Comparison of ENCODE assay signal across 23 cellular contexts in the genomic region with DNA sequence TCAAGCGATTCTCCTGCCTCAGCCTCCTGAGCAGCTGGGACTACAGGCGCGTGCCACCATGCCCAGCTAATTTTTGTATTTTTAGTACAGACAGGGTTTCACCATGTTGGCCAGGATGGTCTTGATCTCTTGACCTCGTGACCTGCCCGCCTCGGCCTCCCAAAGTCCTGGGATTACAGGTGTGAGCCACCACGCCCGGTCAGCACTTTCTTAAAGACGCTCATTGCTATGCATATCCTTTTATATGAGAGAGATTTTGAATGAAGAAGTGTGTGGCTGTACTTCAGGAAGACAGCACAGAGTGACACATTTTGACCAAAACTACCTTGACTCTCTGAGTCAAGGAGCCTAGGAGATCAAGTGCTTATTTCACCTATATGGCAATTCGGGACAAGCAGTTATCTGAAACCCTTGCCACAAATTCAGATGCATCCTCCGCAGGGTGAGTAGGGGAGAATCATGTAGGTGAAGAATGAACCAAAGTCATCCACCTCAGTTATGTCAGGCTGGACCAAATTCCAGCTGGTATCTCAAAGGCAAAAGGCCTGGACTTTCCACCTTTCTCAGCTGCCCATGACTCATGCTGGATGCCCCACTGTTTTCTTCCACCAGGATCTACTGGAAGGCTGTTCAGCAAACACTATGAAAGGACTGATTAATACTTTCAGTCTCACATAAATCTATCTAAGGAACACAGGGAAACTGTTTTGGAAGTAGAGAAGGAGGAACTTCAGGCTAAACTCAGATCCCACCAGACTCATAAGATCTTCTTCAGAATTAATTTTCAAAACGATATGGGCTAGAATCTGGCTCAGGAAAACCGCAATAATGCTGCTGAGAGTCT. TPM values are rescaled to one million over a fixed set of nuclear protein-coding genes. Genes with fewer than 3 reads are reported as not detected.
DNase-seq lines count a peak whose midpoint lies in the region; ATAC-seq, FAIRE-seq and TF ChIP-seq lines count a peak whose summit lies in the region.
"Had no signal": no experiment of that assay in that cellular context is flagged by ENCODE, and none has a peak within 500 bp of the region (broad histone marks: within the 10 kb centered on the region; RNA-seq: fewer than 3 reads in every experiment).

No MANE protein-coding gene starts in this region.

- no peak overlapping the region for H2AK5ac ChIP-seq in mesenchymal stem cell (ENCODE audit: low read length, severe bottlenecking)

- H2BK12ac ChIP-seq in mesenchymal stem cell (ENCODE audit: low read length in 2 of 2), result no peak overlapping the region

- peaks cover 9% of the 10 kb centered on the region for H3K4me1 Mint-ChIP-seq in Caco-2 (ENCODE audit: low read depth, unreplicated experiment)
- H3K4me1 Mint-ChIP-seq: CD8-positive, alpha-beta memory T cell; IgD-negative memory B cell; naive B cell; stimulated activated memory B cell treated with anti-CD40 and anti-IgM and Interleukin-4, amounts not matched to agents 10 μg/mL and 1 μg/mL and 100 μg/mL, for 72 hours had no signal

- H3K9me3 Mint-ChIP-seq in Caco-2 (ENCODE audit: unreplicated experiment), result peaks cover 12% of the 10 kb centered on the region

- peak overlapping the region; percentile 92 for H3K27ac ChIP-seq in endothelial cell of umbilical vein (ENCODE audit: insufficient read depth, low read depth, low read length)
- H3K27ac ChIP-seq in mesenchymal stem cell (ENCODE audit: low read length, poor library complexity, severe bottlenecking), result peak overlapping the region; percentile 15
- H3K27ac ChIP-seq: PC-9, upper lobe of right lung had no signal

- DNase-seq in Caco-2, result peak; percentile 14 to 48
- peak; percentile 21 for DNase-seq in MG63
- peak; percentile 93 for DNase-seq in endothelial cell of umbilical vein (ENCODE audit: low read depth, low spot score)
- DNase-seq in mesenchymal stem cell, result peak; percentile 18
- DNase-seq in D341Med (ENCODE audit: low spot score), result no peak
- DNase-seq: activated CD4-positive, alpha-beta T cell treated with anti-CD3 and anti-CD28 coated beads, Interleukin-2, amount 50 U/mL, for 4 hours; activated T-cell treated with anti-CD3 and anti-CD28 coated beads, Interleukin-2, amount 50 U/mL, for 1 hour; CD8-positive, alpha-beta memory T cell; central memory CD4-positive, alpha-beta T cell; effector memory CD4-positive, alpha-beta T cell; naive B cell; NCI-H1048; NCI-H526 treated with DMSO at 0.1 percent for 48 hours; PC-9; stimulated activated CD4-positive, alpha-beta T cell treated with anti-CD3 and anti-CD28 coated beads, Interleukin-12 subunit alpha, Interleukin-12 subunit beta, amount 100 ng/mL, for 4 hours; upper lobe of right lung had no signal

- H3K79me2 ChIP-seq in endothelial cell of umbilical vein (ENCODE audit: control insufficient read depth, insufficient read depth, low read length), result no peaks in the 10 kb centered on the region

- H3K4me3 Mint-ChIP-seq in Caco-2 (ENCODE audit: unreplicated experiment), result no peak overlapping the region
- H3K4me3 Mint-ChIP-seq: CD8-positive, alpha-beta memory T cell; IgD-negative memory B cell; naive B cell; stimulated activated memory B cell treated with anti-CD40 and anti-IgM and Interleukin-4, amounts not matched to agents 10 μg/mL and 1 μg/mL and 100 μg/mL, for 72 hours had no signal

- peak overlapping the region; percentile 28 for H2AFZ ChIP-seq in endothelial cell of umbilical vein (ENCODE audit: low read depth, low read length)
- H2AFZ ChIP-seq in mesenchymal stem cell (ENCODE audit: low read depth, low read length), result no peak overlapping the region
- H2AFZ ChIP-seq: PC-9 had no signal

- no peaks in the 10 kb centered on the region for H3K27me3 ChIP-seq in Caco-2 (replicated peaks; ENCODE audit: control insufficient read depth, insufficient read depth, low read length)
- no peaks in the 10 kb centered on the region for H3K27me3 ChIP-seq in MG63
- H3K27me3 ChIP-seq in endothelial cell of umbilical vein (ENCODE audit: control insufficient read depth in 2 of 2, insufficient read depth in 2 of 2, low read length in 2 of 2), result no peaks in the 10 kb centered on the region
- no peaks in the 10 kb centered on the region for H3K27me3 ChIP-seq in mesenchymal stem cell (ENCODE audit: control insufficient read depth in 1 of 2, insufficient read depth in 1 of 2, low read length in 2 of 2)
- H3K27me3 ChIP-seq: upper lobe of right lung had no signal

- H4K8ac ChIP-seq in mesenchymal stem cell (ENCODE audit: low read length), result no peak overlapping the region

- H3K14ac ChIP-seq in mesenchymal stem cell (ENCODE audit: low read length in 2 of 2), result no peak overlapping the region

- H2BK15ac ChIP-seq in mesenchymal stem cell (ENCODE audit: low read depth, poor library complexity, severe bottlenecking), result no peak overlapping the region

- H3K23ac ChIP-seq in mesenchymal stem cell (ENCODE audit: low read length in 2 of 2), result no peak overlapping the region

- H3K4ac ChIP-seq in mesenchymal stem cell (ENCODE audit: low read depth in 1 of 2, low read length in 2 of 2), result no peak overlapping the region

- dilution Hi-C loops in endothelial cell of umbilical vein (cut with MboI; ENCODE audit: extremely low pct_ligation_motif_present, low sequenced_read_pairs), result no loop called here

- no peak overlapping the region for H4K91ac ChIP-seq in mesenchymal stem cell (ENCODE audit: low read length)

- TF ChIP-seq POLR2A in endothelial cell of umbilical vein (IDR thresholded peaks at IDR 0.05; ENCODE audit: low read depth, low read length), result no peak

- H3K4me3 ChIP-seq in Caco-2 (ENCODE audit: low read depth, low read length) (no peak overlapping the region), MG63 (no peak overlapping the region), endothelial cell of umbilical vein (replicated peaks in 1 of 3; ENCODE audit: insufficient read depth in 1 of 3, low read depth in 1 of 3, low read length in 3 of 3) (peak overlapping the region in 1 of 3 experiments; percentile 28), mesenchymal stem cell (ENCODE audit: insufficient read depth in 1 of 2, low read depth in 1 of 2, low read length in 2 of 2) (no peak overlapping the region)
- H3K4me3 ChIP-seq: PC-9, upper lobe of right lung had no signal

- H3K18ac ChIP-seq in mesenchymal stem cell (ENCODE audit: low read depth in 1 of 2, low read length in 2 of 2), result no peak overlapping the region

- no peaks in the 10 kb centered on the region for H3K9me1 ChIP-seq in endothelial cell of umbilical vein (replicated peaks; ENCODE audit: control insufficient read depth, extremely low read depth, insufficient read depth, low read length)

- 95% methylated on average over 13 of the region's 13 CpGs for WGBS in mesenchymal stem cell

- H3K27me3 Mint-ChIP-seq in Caco-2 (ENCODE audit: insufficient read depth, unreplicated experiment), result no peaks in the 10 kb centered on the region

- intact Hi-C loops in Caco-2 (cut with micrococcal nuclease; ENCODE audit: unreplicated experiment), result no loop called here
- intact Hi-C loops in endothelial cell of umbilical vein (cut with micrococcal nuclease), result loop anchor here (1.0 kb wide), 2 partner anchors 25 to 132 kb away; no protein-coding TSS in a partner anchor

- POLR2A ChIA-PET in Caco-2 (lab: Charles Lee) (no interaction called here), endothelial cell of umbilical vein (lab: Charles Lee) (interaction anchor here (1.1 kb wide), 1 partner anchor 31 kb away, joined by 4 read pairs; no protein-coding TSS in a partner anchor)

- H3K4me1 ChIP-seq in Caco-2, result peaks cover 10% of the 10 kb centered on the region; the same call in 1 of the 2 replicates
- H3K4me1 ChIP-seq in endothelial cell of umbilical vein (ENCODE audit: control insufficient read depth, extremely low read depth, insufficient read depth, low read length), result peaks cover 11% of the 10 kb centered on the region
- H3K4me1 ChIP-seq in mesenchymal stem cell (ENCODE audit: control insufficient read depth, insufficient read depth, low read depth, low read length), result no peaks in the 10 kb centered on the region
- H3K4me1 ChIP-seq: upper lobe of right lung had no signal

- CTCF ChIA-PET in Caco-2 (lab: Charles Lee) (interaction anchor here (0.5 to 1.5 kb wide), 2 partner anchors 55 to 102 kb away, joined by 3 to 6 read pairs; no protein-coding TSS in a partner anchor), endothelial cell of umbilical vein (lab: Charles Lee) (interaction anchor here (0.7 to 1.5 kb wide), 5 partner anchors 9 to 186 kb away, joined by 3 to 11 read pairs (median 6); no protein-coding TSS in a partner anchor)

- H3K9me3 ChIP-seq in Caco-2 (no peaks in the 10 kb centered on the region), MG63 (no peaks in the 10 kb centered on the region), endothelial cell of umbilical vein (replicated peaks; ENCODE audit: control insufficient read depth, insufficient read depth, low read length) (no peaks in the 10 kb centered on the region), mesenchymal stem cell (ENCODE audit: control insufficient read depth, low read length) (no peaks in the 10 kb centered on the region)

- H2BK120ac ChIP-seq in mesenchymal stem cell (ENCODE audit: low read depth, low read length), result no peak overlapping the region

- H3K36me3 Mint-ChIP-seq in Caco-2 (ENCODE audit: insufficient read depth, unreplicated experiment), result no peaks in the 10 kb centered on the region
- H3K36me3 Mint-ChIP-seq: IgD-negative memory B cell; stimulated activated memory B cell treated with anti-CD40 and anti-IgM and Interleukin-4, amounts not matched to agents 10 μg/mL and 1 μg/mL and 100 μg/mL, for 72 hours had no signal

- H3K4me2 ChIP-seq in endothelial cell of umbilical vein (ENCODE audit: insufficient read depth, low read length) (peak overlapping the region; percentile 82), mesenchymal stem cell (ENCODE audit: low read length, poor library complexity, severe bottlenecking) (no peak overlapping the region)
- H3K4me2 ChIP-seq: PC-9 had no signal

- H3K9ac ChIP-seq in endothelial cell of umbilical vein (replicated peaks; ENCODE audit: extremely low read depth, insufficient read depth, low read length), result peak overlapping the region; percentile 38
- H3K9ac ChIP-seq in mesenchymal stem cell (ENCODE audit: low read length), result no peak overlapping the region

- ATAC-seq in HG03469 (IDR thresholded peaks at IDR 0.05; ENCODE audit: unreplicated experiment) (no peak), HG03457 (IDR thresholded peaks at IDR 0.05; ENCODE audit: unreplicated experiment) (no peak), HG02678 (IDR thresholded peaks at IDR 0.05; ENCODE audit: unreplicated experiment) (no peak)
- ATAC-seq: activated naive CD4-positive, alpha-beta T cell treated with anti-CD3 and anti-CD28 coated beads, Interleukin-2, amount 50 U/mL, for 72 hours; stimulated activated memory B cell treated with anti-CD40 and anti-IgM and Interleukin-4, amounts not matched to agents 10 μg/mL and 1 μg/mL and 100 μg/mL, for 72 hours; upper lobe of right lung had no signal

- peak; percentile 96 for FAIRE-seq in endothelial cell of umbilical vein (lab: Jason Lieb, UNC)
- FAIRE-seq: frontal cortex had no signal

- H3K36me3 ChIP-seq in Caco-2 (ENCODE audit: control insufficient read depth, insufficient read depth, low read length) (no peaks in the 10 kb centered on the region), MG63 (no peaks in the 10 kb centered on the region), endothelial cell of umbilical vein (ENCODE audit: control insufficient read depth in 2 of 2, extremely low read depth in 1 of 2, insufficient read depth in 2 of 2, low read length in 2 of 2) (no peaks in the 10 kb centered on the region), mesenchymal stem cell (ENCODE audit: control insufficient read depth in 1 of 2, insufficient read depth in 2 of 2, low read depth in 1 of 2, low read length in 2 of 2) (no peaks in the 10 kb centered on the region)
- H3K36me3 ChIP-seq: upper lobe of right lung had no signal

- no peak overlapping the region for H2BK5ac ChIP-seq in mesenchymal stem cell (ENCODE audit: low read depth, low read length, poor library complexity, severe bottlenecking)

- TF ChIP-seq CTCF in Caco-2 (IDR thresholded peaks at IDR 0.05; ENCODE audit: insufficient read depth in 1 of 2, low read depth in 1 of 2, low read length in 1 of 2, severe bottlenecking in 1 of 2, unreplicated experiment in 1 of 2), result no peak
- no peak for TF ChIP-seq CTCF in endothelial cell of umbilical vein (IDR thresholded peaks at IDR 0.05; ENCODE audit: extremely low read depth in 1 of 2, insufficient read depth in 1 of 2, low read depth in 1 of 2, low read length in 2 of 2)

- BruUV-seq in Caco-2 (replicated peaks; lab: Mats Ljungman, UMichigan) (no TSS peak), endothelial cell of umbilical vein (replicated peaks; lab: Mats Ljungman, UMichigan) (TSS peak; percentile 45)

- no peak overlapping the region for H3K27ac Mint-ChIP-seq in Caco-2 (ENCODE audit: unreplicated experiment)
- H3K27ac Mint-ChIP-seq: activated naive CD4-positive, alpha-beta T cell treated with anti-CD3 and anti-CD28 coated beads, Interleukin-2, amount 50 U/mL, for 72 hours; CD8-positive, alpha-beta memory T cell; naive B cell; stimulated activated memory B cell treated with anti-CD40 and anti-IgM and Interleukin-4, amounts not matched to agents 10 μg/mL and 1 μg/mL and 100 μg/mL, for 72 hours had no signal

- no peaks in the 10 kb centered on the region for H3K79me1 ChIP-seq in mesenchymal stem cell (replicated peaks; ENCODE audit: low read length, poor library complexity, severe bottlenecking)

- H4K20me1 ChIP-seq in endothelial cell of umbilical vein (replicated peaks; ENCODE audit: control insufficient read depth, extremely low read depth, insufficient read depth, low read length), result no peaks in the 10 kb centered on the region

RNA-seq across cellular contexts. Expression of a gene that starts 31.9 kb away (rescaled TPM):
- total RNA-seq in Caco-2 (2022) (not detected in 2 replicates), endothelial cell of umbilical vein (15.3 and 18.8 TPM in 2 replicates)
- 4.2 and 5.4 TPM in 2 replicates for total RNA-seq in MG63 (2014; rRNA removed; shearing (Covaris generic); ENCODE audit: low replicate concordance)
- polyA plus RNA-seq in endothelial cell of umbilical vein, result 5.5 and 7.7 TPM in 2 replicates
- 7.9 and 8.3 TPM in 2 replicates for polyA plus RNA-seq in endothelial cell of umbilical vein (2011; cell fraction: cytosol; rRNA removed)
- polyA plus RNA-seq in endothelial cell of umbilical vein (2011; cell fraction: nucleus; rRNA removed), result 5.2 and 6.6 TPM in 2 replicates
- 34.3 and 51.9 TPM in 2 replicates for polyA plus RNA-seq in endothelial cell of umbilical vein (2012)
- 13.7 and 19.0 TPM in 2 replicates for polyA minus RNA-seq in endothelial cell of umbilical vein
- not detected for polyA minus RNA-seq in endothelial cell of umbilical vein (2011; cell fraction: cytosol; rRNA and poly(A)+ RNA removed)
- 4.7 and 5.8 TPM in 2 replicates for polyA minus RNA-seq in endothelial cell of umbilical vein (2011; cell fraction: nucleus; rRNA and poly(A)+ RNA removed)
- polyA plus RNA-seq in mesenchymal stem cell (2013, experiment 1 of 2), result 2.4 TPM
- 2.3 TPM for polyA plus RNA-seq in mesenchymal stem cell (2013, experiment 2 of 2)
- total RNA-seq: activated naive CD4-positive, alpha-beta T cell treated with anti-CD3 and anti-CD28 coated beads, Interleukin-2, amount 50 U/mL, for 72 hours; CD8-positive, alpha-beta memory T cell had no signal
- polyA plus RNA-seq: CD8-positive, alpha-beta memory T cell; IgD-negative memory B cell had no signal
